In genomic region chr3:55065331-55065730, GRCh38 we compare ENCODE assay signal across 20 cellular contexts.
"Had no signal": no experiment of that assay in that cellular context is flagged by ENCODE, and none has a peak within 500 bp of the region (broad histone marks: within the 10 kb centered on the region; RNA-seq: fewer than 3 reads in every experiment).

No MANE protein-coding gene starts in this region.

- H3K4me1 ChIP-seq: colonic mucosa, gastroesophageal sphincter, thyroid gland had no signal

- H3K9me3 ChIP-seq: colonic mucosa, gastroesophageal sphincter, mucosa of descending colon, thyroid gland had no signal

- H3K36me3 ChIP-seq: colonic mucosa, gastroesophageal sphincter, thyroid gland had no signal

- H3K27ac ChIP-seq: colonic mucosa, gastroesophageal sphincter, thyroid gland had no signal

- H3K27me3 ChIP-seq: colonic mucosa, gastroesophageal sphincter, thyroid gland had no signal

- ATAC-seq: activated CD4-positive, alpha-beta T cell treated with anti-CD3 and anti-CD28 coated beads for 36 hours; activated T-helper 17 cell treated with anti-CD3 and anti-CD28 coated beads, Interleukin-2, amount 50 U/mL, for 72 hours; gastroesophageal sphincter; left cardiac atrium; mucosa of descending colon; stimulated activated naive CD8-positive, alpha-beta T cell treated with anti-CD3 and anti-CD28 coated beads, Interleukin-15, Interleukin-2, amounts not matched to agents 100 U/mL and 50 U/mL, for 24 hours; WTC11 had no signal

- DNase-seq: activated CD4-positive, alpha-beta T cell treated with anti-CD3 and anti-CD28 coated beads for 36 hours; activated CD4-positive, alpha-beta T cell treated with anti-CD3 and anti-CD28 coated beads, Interleukin-2, amount 50 U/mL, for 4 hours; activated CD8-positive, alpha-beta memory T cell treated with anti-CD3 and anti-CD28 coated beads for 24 hours; activated CD8-positive, alpha-beta memory T cell treated with anti-CD3 and anti-CD28 coated beads, Interleukin-2, amount 50 U/mL, for 4 hours; activated naive CD4-positive, alpha-beta T cell treated with Interleukin-2 at 50 U/mL for 16 hours; activated naive CD8-positive, alpha-beta T cell treated with anti-CD3 and anti-CD28 coated beads, Interleukin-2, amount 10 ng/mL, durations not matched to agents 7 days and 5 days; activated T-cell treated with anti-CD3 and anti-CD28 coated beads, Interleukin-2, amount 50 U/mL, for 24 hours; amygdala; colonic mucosa; head of caudate nucleus; hypothalamus; left cardiac atrium; mucosa of descending colon; stimulated activated CD4-positive, alpha-beta T cell treated with anti-CD3 and anti-CD28 coated beads, Interleukin-4, amount 100 ng/mL, for 4 hours; stimulated activated naive CD8-positive, alpha-beta T cell treated with anti-CD3 and anti-CD28 coated beads, Interleukin-15, Interleukin-2, amounts not matched to agents 100 U/mL and 50 U/mL, for 24 hours; T1000; thyroid gland had no signal

- H3K4me3 ChIP-seq: colonic mucosa, gastroesophageal sphincter, mucosa of descending colon, thyroid gland had no signal
